ENCODE assay signal across 15 cellular contexts in genomic region chr1:89863165-89863835, GRCh38. TPM values are rescaled to one million over a fixed set of nuclear protein-coding genes. Genes with fewer than 3 reads are reported as not detected.
DNase-seq lines count a peak whose midpoint lies in the region; ATAC-seq and TF ChIP-seq lines count a peak whose summit lies in the region.
"Had no signal": no experiment of that assay in that cellular context is flagged by ENCODE, and none has a peak within 500 bp of the region (broad histone marks: within the 10 kb centered on the region; RNA-seq: fewer than 3 reads in every experiment).

No MANE protein-coding gene starts in this region.

- peaks cover 68% of the 10 kb centered on the region for H3K4me1 Mint-ChIP-seq in HFFc6 (ENCODE audit: low read depth)
- peaks cover 43% of the 10 kb centered on the region for H3K4me1 Mint-ChIP-seq in activated T-helper 2 cell treated with anti-CD3 and anti-CD28 coated beads, Interferon-gamma antibody, Interleukin-2, Interleukin-4, amounts not matched to agents 10 μg/mL and 5 μg/mL and 100 μg/mL, durations not matched to agents 14 hours and 24 hours and 36 hours (ENCODE audit: low read depth)
- H3K4me1 Mint-ChIP-seq in natural killer cell treated with Interleukin-12 subunit alpha and Interleukin-12 subunit beta and Interleukin-15 and Interleukin-18, amount 100 ng/mL, for 72 hours (ENCODE audit: low read depth in 2 of 2) = peaks cover 25 to 28% of the 10 kb centered on the region in 2 donors

- no peaks in the 10 kb centered on the region for H3K27me3 ChIP-seq in colonic mucosa

- no peak for TF ChIP-seq CTCF in HFFc6 (IDR thresholded peaks at IDR 0.05)
- no peak for TF ChIP-seq CTCF in colonic mucosa (IDR thresholded peaks at IDR 0.05)

- intact Hi-C loops in activated T-helper 2 cell treated with anti-CD3 and anti-CD28 coated beads, Interferon-gamma antibody, Interleukin-2, Interleukin-4, amounts not matched to agents 10 μg/mL and 5 μg/mL and 100 μg/mL, durations not matched to agents 14 hours and 24 hours and 36 hours (cut with micrococcal nuclease) = no loop called here
- intact Hi-C loops in colonic mucosa (cut with DNase I) = no loop called here

- no peaks in the 10 kb centered on the region for H3K9me3 Mint-ChIP-seq in HFFc6
- H3K9me3 Mint-ChIP-seq in activated T-helper 2 cell treated with anti-CD3 and anti-CD28 coated beads, Interferon-gamma antibody, Interleukin-2, Interleukin-4, amounts not matched to agents 10 μg/mL and 5 μg/mL and 100 μg/mL, durations not matched to agents 14 hours and 24 hours and 36 hours = no peaks in the 10 kb centered on the region
- H3K9me3 Mint-ChIP-seq in natural killer cell treated with Interleukin-12 subunit alpha and Interleukin-12 subunit beta and Interleukin-15 and Interleukin-18, amount 100 ng/mL, for 72 hours = no peaks in the 10 kb centered on the region
- H3K9me3 Mint-ChIP-seq: CD14-positive monocyte had no signal

- H3K9me3 ChIP-seq in colonic mucosa = no peaks in the 10 kb centered on the region

- H3K4me3 ChIP-seq in colonic mucosa = no peak overlapping the region
- H3K4me3 ChIP-seq: GM12878 had no signal

- no peaks in the 10 kb centered on the region for H3K36me3 ChIP-seq in colonic mucosa

- H3K27ac Mint-ChIP-seq in HFFc6 = peak overlapping the region; percentile 50; the same call in 1 of the 2 replicates
- H3K27ac Mint-ChIP-seq in activated T-helper 2 cell treated with anti-CD3 and anti-CD28 coated beads, Interferon-gamma antibody, Interleukin-2, Interleukin-4, amounts not matched to agents 10 μg/mL and 5 μg/mL and 100 μg/mL, durations not matched to agents 14 hours and 24 hours and 36 hours = peak overlapping the region; percentile 43
- peak overlapping the region; percentile 53 to 79 for H3K27ac Mint-ChIP-seq in natural killer cell treated with Interleukin-12 subunit alpha and Interleukin-12 subunit beta and Interleukin-15 and Interleukin-18, amount 100 ng/mL, for 72 hours

- peaks cover 37% of the 10 kb centered on the region for H3K36me3 Mint-ChIP-seq in HFFc6 (ENCODE audit: low read depth)
- peaks cover 66% of the 10 kb centered on the region for H3K36me3 Mint-ChIP-seq in activated T-helper 2 cell treated with anti-CD3 and anti-CD28 coated beads, Interferon-gamma antibody, Interleukin-2, Interleukin-4, amounts not matched to agents 10 μg/mL and 5 μg/mL and 100 μg/mL, durations not matched to agents 14 hours and 24 hours and 36 hours (ENCODE audit: low read depth)
- peaks cover 6% of the 10 kb centered on the region for H3K36me3 Mint-ChIP-seq in natural killer cell treated with Interleukin-12 subunit alpha and Interleukin-12 subunit beta and Interleukin-15 and Interleukin-18, amount 100 ng/mL, for 72 hours

- no peak overlapping the region for H3K9ac ChIP-seq in colonic mucosa (ENCODE audit: low read depth in 2 of 2, low read length in 2 of 2)
- H3K9ac ChIP-seq: parathyroid adenoma had no signal

- DNase-seq in NCI-H2107 treated with DMSO at 0.1 percent for 48 hours (lab: John Stamatoyannopoulos, UW; ENCODE audit: unreplicated experiment) (peak; percentile 90), NCI-H2107 (lab: John Stamatoyannopoulos, UW) (no peak), HFFc6 (no peak), colonic mucosa (no peak), NCI-H2227 treated with DMSO at 0.1 percent for 48 hours (lab: John Stamatoyannopoulos, UW) (no peak)
- DNase-seq in activated T-helper 2 cell treated with anti-CD3 and anti-CD28 coated beads, Interferon-gamma antibody, Interleukin-2, Interleukin-4, amounts not matched to agents 10 μg/mL and 5 μg/mL and 100 μg/mL, durations not matched to agents 14 hours and 24 hours and 36 hours (ENCODE audit: low spot score) = no peak
- no peak for DNase-seq in natural killer cell treated with Interleukin-12 subunit alpha and Interleukin-12 subunit beta and Interleukin-15 and Interleukin-18, amount 100 ng/mL, for 72 hours (ENCODE audit: low spot score)
- DNase-seq in stimulated activated CD4-positive, alpha-beta T cell treated with anti-CD3 and anti-CD28 coated beads, Interleukin-4, amount 100 ng/mL, for 4 hours = no peak
- DNase-seq: 8988T, erythroblast, islet precursor cell, NCI-H1105 had no signal

- no peaks in the 10 kb centered on the region for H3K4me1 ChIP-seq in colonic mucosa

- H3K4me3 Mint-ChIP-seq in HFFc6 = no peak overlapping the region
- H3K4me3 Mint-ChIP-seq in activated T-helper 2 cell treated with anti-CD3 and anti-CD28 coated beads, Interferon-gamma antibody, Interleukin-2, Interleukin-4, amounts not matched to agents 10 μg/mL and 5 μg/mL and 100 μg/mL, durations not matched to agents 14 hours and 24 hours and 36 hours (ENCODE audit: low read depth) = no peak overlapping the region
- H3K4me3 Mint-ChIP-seq in natural killer cell treated with Interleukin-12 subunit alpha and Interleukin-12 subunit beta and Interleukin-15 and Interleukin-18, amount 100 ng/mL, for 72 hours = no peak overlapping the region
- H3K4me3 Mint-ChIP-seq: CD14-positive monocyte had no signal

- ATAC-seq in natural killer cell treated with Interleukin-12 subunit alpha and Interleukin-12 subunit beta and Interleukin-15 and Interleukin-18, amount 100 ng/mL, for 72 hours = no peak
- ATAC-seq: GM12878 had no signal

- no peaks in the 10 kb centered on the region for H3K27me3 Mint-ChIP-seq in HFFc6 (ENCODE audit: insufficient read depth)
- H3K27me3 Mint-ChIP-seq in activated T-helper 2 cell treated with anti-CD3 and anti-CD28 coated beads, Interferon-gamma antibody, Interleukin-2, Interleukin-4, amounts not matched to agents 10 μg/mL and 5 μg/mL and 100 μg/mL, durations not matched to agents 14 hours and 24 hours and 36 hours (ENCODE audit: low read depth) = no peaks in the 10 kb centered on the region
- no peaks in the 10 kb centered on the region for H3K27me3 Mint-ChIP-seq in natural killer cell treated with Interleukin-12 subunit alpha and Interleukin-12 subunit beta and Interleukin-15 and Interleukin-18, amount 100 ng/mL, for 72 hours

- H3K27ac ChIP-seq in colonic mucosa = no peak overlapping the region
- H3K27ac ChIP-seq: parathyroid adenoma had no signal

RNA-seq across cellular contexts. Expression of gene LRRC8D, which starts 42.5 kb away (rescaled TPM):
- total RNA-seq in HFFc6 (2021; fragmentation: NEBNext Ultra II Directional; extraction: Animal tissue kit (Norgen Biotek cat#: 25700)) = 10 to 100 TPM; 33.5 to 46.7 (median 41.8) TPM
- 28.6 and 33.3 TPM in 2 replicates for total RNA-seq in activated T-helper 2 cell treated with anti-CD3 and anti-CD28 coated beads, Interferon-gamma antibody, Interleukin-2, Interleukin-4, amounts not matched to agents 10 μg/mL and 5 μg/mL and 100 μg/mL, durations not matched to agents 14 hours and 24 hours and 36 hours
- 10 to 100 TPM; 19.8 to 27.3 TPM for total RNA-seq in natural killer cell treated with Interleukin-12 subunit alpha and Interleukin-12 subunit beta and Interleukin-15 and Interleukin-18, amount 100 ng/mL, for 72 hours
- total RNA-seq in colonic mucosa = 10 to 100 TPM; 35.8 to 42.7 TPM
